2 cellular contexts compared by ENCODE assay signal in the genomic region with DNA sequence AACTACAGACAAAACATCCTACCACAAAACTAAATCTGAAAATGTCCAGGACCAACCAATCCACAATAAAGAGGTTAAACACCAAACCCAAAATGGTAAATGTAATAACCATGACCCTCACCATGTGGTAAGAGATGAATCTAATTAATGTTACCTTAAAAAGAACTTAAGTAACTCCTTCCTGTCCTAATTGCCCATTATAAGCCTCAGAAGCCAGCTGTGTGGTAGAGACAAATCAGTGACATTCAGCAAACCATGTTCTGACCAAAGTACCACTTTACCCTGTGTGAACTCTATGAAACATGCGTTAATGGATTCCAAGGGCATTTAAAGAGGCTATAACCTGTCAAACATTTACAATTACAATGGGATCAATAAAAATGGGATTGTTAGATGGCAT.
TF ChIP-seq lines count a peak whose summit lies in the region.

No MANE protein-coding gene starts in this region.

TF ChIP-seq in SK-N-SH treated with all-trans-retinoic acid at 6 μM for 48 hours, 23 proteins besides CTCF, POLR2A, EP300 and RAD21 (continued from another document):
- TF ChIP-seq, protein P1, sequence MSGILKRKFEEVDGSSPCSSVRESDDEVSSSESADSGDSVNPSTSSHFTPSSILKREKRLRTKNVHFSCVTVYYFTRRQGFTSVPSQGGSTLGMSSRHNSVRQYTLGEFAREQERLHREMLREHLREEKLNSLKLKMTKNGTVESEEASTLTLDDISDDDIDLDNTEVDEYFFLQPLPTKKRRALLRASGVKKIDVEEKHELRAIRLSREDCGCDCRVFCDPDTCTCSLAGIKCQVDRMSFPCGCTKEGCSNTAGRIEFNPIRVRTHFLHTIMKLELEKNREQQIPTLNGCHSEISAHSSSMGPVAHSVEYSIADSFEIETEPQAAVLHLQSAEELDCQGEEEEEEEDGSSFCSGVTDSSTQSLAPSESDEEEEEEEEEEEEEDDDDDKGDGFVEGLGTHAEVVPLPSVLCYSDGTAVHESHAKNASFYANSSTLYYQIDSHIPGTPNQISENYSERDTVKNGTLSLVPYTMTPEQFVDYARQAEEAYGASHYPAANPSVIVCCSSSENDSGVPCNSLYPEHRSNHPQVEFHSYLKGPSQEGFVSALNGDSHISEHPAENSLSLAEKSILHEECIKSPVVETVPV (CRISPR knock-in tag; IDR thresholded peaks at IDR 0.05), result no peak

TF ChIP-seq in SK-N-SH, 30 proteins besides CTCF, POLR2A, EP300 and RAD21 (continued from another document):
- TF ChIP-seq NRF1 (IDR thresholded peaks at IDR 0.05; ENCODE audit: low read depth, low read length) (no peak), SIN3A (IDR thresholded peaks at IDR 0.05; ENCODE audit: borderline replicate concordance, low read depth, low read length) (no peak), FOSL2 (IDR thresholded peaks at IDR 0.05; ENCODE audit: borderline replicate concordance, low read depth) (no peak), RXRA (IDR thresholded peaks at IDR 0.05; ENCODE audit: borderline replicate concordance, low read depth) (no peak), FOXJ3 (CRISPR knock-in tag; IDR thresholded peaks at IDR 0.05) (no peak), JUND (IDR thresholded peaks at IDR 0.05) (no peak), YY1 (IDR thresholded peaks at IDR 0.05; ENCODE audit: low read depth) (no peak), TEAD4 (IDR thresholded peaks at IDR 0.05; ENCODE audit: borderline replicate concordance, insufficient read depth) (no peak), FOXM1 (IDR thresholded peaks at IDR 0.05; ENCODE audit: low read depth) (no peak)
- TF ChIP-seq, protein P2, sequence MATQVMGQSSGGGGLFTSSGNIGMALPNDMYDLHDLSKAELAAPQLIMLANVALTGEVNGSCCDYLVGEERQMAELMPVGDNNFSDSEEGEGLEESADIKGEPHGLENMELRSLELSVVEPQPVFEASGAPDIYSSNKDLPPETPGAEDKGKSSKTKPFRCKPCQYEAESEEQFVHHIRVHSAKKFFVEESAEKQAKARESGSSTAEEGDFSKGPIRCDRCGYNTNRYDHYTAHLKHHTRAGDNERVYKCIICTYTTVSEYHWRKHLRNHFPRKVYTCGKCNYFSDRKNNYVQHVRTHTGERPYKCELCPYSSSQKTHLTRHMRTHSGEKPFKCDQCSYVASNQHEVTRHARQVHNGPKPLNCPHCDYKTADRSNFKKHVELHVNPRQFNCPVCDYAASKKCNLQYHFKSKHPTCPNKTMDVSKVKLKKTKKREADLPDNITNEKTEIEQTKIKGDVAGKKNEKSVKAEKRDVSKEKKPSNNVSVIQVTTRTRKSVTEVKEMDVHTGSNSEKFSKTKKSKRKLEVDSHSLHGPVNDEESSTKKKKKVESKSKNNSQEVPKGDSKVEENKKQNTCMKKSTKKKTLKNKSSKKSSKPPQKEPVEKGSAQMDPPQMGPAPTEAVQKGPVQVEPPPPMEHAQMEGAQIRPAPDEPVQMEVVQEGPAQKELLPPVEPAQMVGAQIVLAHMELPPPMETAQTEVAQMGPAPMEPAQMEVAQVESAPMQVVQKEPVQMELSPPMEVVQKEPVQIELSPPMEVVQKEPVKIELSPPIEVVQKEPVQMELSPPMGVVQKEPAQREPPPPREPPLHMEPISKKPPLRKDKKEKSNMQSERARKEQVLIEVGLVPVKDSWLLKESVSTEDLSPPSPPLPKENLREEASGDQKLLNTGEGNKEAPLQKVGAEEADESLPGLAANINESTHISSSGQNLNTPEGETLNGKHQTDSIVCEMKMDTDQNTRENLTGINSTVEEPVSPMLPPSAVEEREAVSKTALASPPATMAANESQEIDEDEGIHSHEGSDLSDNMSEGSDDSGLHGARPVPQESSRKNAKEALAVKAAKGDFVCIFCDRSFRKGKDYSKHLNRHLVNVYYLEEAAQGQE (IDR thresholded peaks at IDR 0.05; ENCODE audit: low read depth, low read length), result no peak
